ENCODE assay signal across 25 cellular contexts in genomic region chr6:119207327-119207726, GRCh38.
"Had no signal": no experiment of that assay in that cellular context is flagged by ENCODE, and none has a peak within 500 bp of the region (broad histone marks: within the 10 kb centered on the region; RNA-seq: fewer than 3 reads in every experiment).

No MANE protein-coding gene starts in this region.

- H3K9me3 Mint-ChIP-seq: effector memory CD8-positive, alpha-beta T cell; immature natural killer cell; natural killer cell; stimulated activated memory B cell treated with anti-CD40 and anti-IgM and Interleukin-4, amounts not matched to agents 10 μg/mL and 1 μg/mL and 100 μg/mL, for 72 hours; type B pancreatic cell had no signal

- DNase-seq: cortex of kidney; effector memory CD8-positive, alpha-beta T cell; erythroblast; esophagus squamous epithelium; glutamatergic neuron; heart right ventricle; hypothalamus; immature natural killer cell; islet precursor cell; left ventricle myocardium superior; lower lobe of right lung; natural killer cell; occipital lobe; ovary; psoas muscle; right cardiac atrium; spleen; stimulated activated CD4-positive, alpha-beta T cell treated with anti-CD3 and anti-CD28 coated beads, Interleukin-4, amount 100 ng/mL, for 4 hours; stimulated activated naive CD8-positive, alpha-beta T cell treated with anti-CD3 and anti-CD28 coated beads, Interleukin-15, Interleukin-2, amounts not matched to agents 100 U/mL and 50 U/mL, for 24 hours; substantia nigra; testis; tibial artery had no signal

- H3K4me3 ChIP-seq: esophagus squamous epithelium, heart right ventricle, lower lobe of right lung, ovary, psoas muscle, skin epidermis, spleen, testis, tibial artery had no signal

- H3K36me3 ChIP-seq: ovary had no signal

- H3K27ac Mint-ChIP-seq: effector memory CD8-positive, alpha-beta T cell; natural killer cell; stimulated activated memory B cell treated with anti-CD40 and anti-IgM and Interleukin-4, amounts not matched to agents 10 μg/mL and 1 μg/mL and 100 μg/mL, for 72 hours; type B pancreatic cell had no signal

- H3K27ac ChIP-seq: esophagus squamous epithelium, heart right ventricle, lower lobe of right lung, ovary, psoas muscle, skin epidermis, spleen, testis, tibial artery had no signal

- H3K4me3 Mint-ChIP-seq: effector memory CD8-positive, alpha-beta T cell; immature natural killer cell; natural killer cell; stimulated activated memory B cell treated with anti-CD40 and anti-IgM and Interleukin-4, amounts not matched to agents 10 μg/mL and 1 μg/mL and 100 μg/mL, for 72 hours; type B pancreatic cell had no signal

- H3K9me3 ChIP-seq: esophagus squamous epithelium, heart right ventricle, lower lobe of right lung, ovary, psoas muscle, spleen, testis, tibial artery had no signal

- H3K4me1 ChIP-seq: lower lobe of right lung, psoas muscle, testis, tibial artery had no signal

- ATAC-seq: effector memory CD8-positive, alpha-beta T cell; heart right ventricle; left ventricle myocardium superior; lower lobe of right lung; natural killer cell; psoas muscle; right cardiac atrium; stimulated activated memory B cell treated with anti-CD40 and anti-IgM and Interleukin-4, amounts not matched to agents 10 μg/mL and 1 μg/mL and 100 μg/mL, for 72 hours; stimulated activated naive CD8-positive, alpha-beta T cell treated with anti-CD3 and anti-CD28 coated beads, Interleukin-15, Interleukin-2, amounts not matched to agents 100 U/mL and 50 U/mL, for 24 hours had no signal

- H3K27me3 ChIP-seq: esophagus squamous epithelium, heart right ventricle, ovary, spleen, testis, tibial artery had no signal

- H3K27me3 Mint-ChIP-seq: effector memory CD8-positive, alpha-beta T cell; stimulated activated memory B cell treated with anti-CD40 and anti-IgM and Interleukin-4, amounts not matched to agents 10 μg/mL and 1 μg/mL and 100 μg/mL, for 72 hours; type B pancreatic cell had no signal
